ENCODE assay signal across 8 cellular contexts in genomic region chr3:112437146-112438022, GRCh38.
DNase-seq lines count a peak whose midpoint lies in the region; ATAC-seq and TF ChIP-seq lines count a peak whose summit lies in the region.

No MANE protein-coding gene starts in this region.

- H3K4me1 Mint-ChIP-seq in activated naive CD8-positive, alpha-beta T cell treated with anti-CD3 and anti-CD28 coated beads for 36 hours: peaks cover 33% of the 10 kb centered on the region

- H3K36me3 Mint-ChIP-seq in activated naive CD8-positive, alpha-beta T cell treated with anti-CD3 and anti-CD28 coated beads for 36 hours: peaks cover 44% of the 10 kb centered on the region

- ATAC-seq in right lobe of liver: peak; percentile 50 to 81 (median 73)

- no peaks in the 10 kb centered on the region for H3K4me1 ChIP-seq in right lobe of liver

- H3K27me3 ChIP-seq in right lobe of liver: no peaks in the 10 kb centered on the region
- no peaks in the 10 kb centered on the region for H3K27me3 ChIP-seq in dorsolateral prefrontal cortex

- no peak for TF ChIP-seq POLR2A in right lobe of liver (IDR thresholded peaks at IDR 0.05)

- no peak overlapping the region for H3K4me3 Mint-ChIP-seq in activated naive CD8-positive, alpha-beta T cell treated with anti-CD3 and anti-CD28 coated beads for 36 hours

- H3K27me3 Mint-ChIP-seq in activated naive CD8-positive, alpha-beta T cell treated with anti-CD3 and anti-CD28 coated beads for 36 hours: no peaks in the 10 kb centered on the region

- WGBS in right lobe of liver (ENCODE audit: insufficient coverage, low coverage, low lambda C conversion rate, missing lambda C conversion rate): 84% methylated on average over 3 of the region's 6 CpGs

- DNase-seq in AG08396 (ENCODE audit: low spot score) (peak; percentile 23), MV-4-11 (lab: John Stamatoyannopoulos, UW) (peak; percentile 53), right lobe of liver (no peak), dorsolateral prefrontal cortex (no peak), kidney glomerular epithelial cell (lab: John Stamatoyannopoulos, UW) (no peak), cerebellar nuclear complex (lab: John Stamatoyannopoulos, UW) (no peak)
- no peak for DNase-seq in activated naive CD8-positive, alpha-beta T cell treated with anti-CD3 and anti-CD28 coated beads for 36 hours

- H3K27ac ChIP-seq in right lobe of liver: no peak overlapping the region
- no peak overlapping the region for H3K27ac ChIP-seq in dorsolateral prefrontal cortex

- H3K9me3 Mint-ChIP-seq in activated naive CD8-positive, alpha-beta T cell treated with anti-CD3 and anti-CD28 coated beads for 36 hours: peaks cover 38% of the 10 kb centered on the region

- no peaks in the 10 kb centered on the region for H3K36me3 ChIP-seq in right lobe of liver

- TF ChIP-seq CTCF in GM12874 (IDR thresholded peaks at IDR 0.05; ENCODE audit: insufficient read depth, low read depth, low read length) (peak; percentile 54), right lobe of liver (IDR thresholded peaks at IDR 0.05) (peak; percentile 21 to 46 (median 30)), dorsolateral prefrontal cortex (IDR thresholded peaks at IDR 0.05 in 54 of 56, conservative IDR thresholded peaks at IDR 0.05 in 2 of 56; ENCODE audit: low read depth in 1 of 56, partially characterized antibody in 56 of 56) (peak in 3 of 56 donors; percentile 12 to 15 (median 14))

- intact Hi-C loops in right lobe of liver (cut with DNase I) (no loop called here), dorsolateral prefrontal cortex (cut with DNase I) (no loop called here)

- peak overlapping the region; percentile 45 for H3K27ac Mint-ChIP-seq in activated naive CD8-positive, alpha-beta T cell treated with anti-CD3 and anti-CD28 coated beads for 36 hours

- no peak overlapping the region for H3K4me3 ChIP-seq in right lobe of liver
- H3K4me3 ChIP-seq in dorsolateral prefrontal cortex: no peak overlapping the region

- H3K9me3 ChIP-seq in right lobe of liver: no peaks in the 10 kb centered on the region

Comparison
In these comparisons a context has a peak if more than half of its experiments do, and no peak if none do; other contexts are left out.
1. DNase-seq: peak in AG08396 (single experiment) and MV-4-11 (single experiment); none in activated naive CD8-positive, alpha-beta T cell treated with anti-CD3 and anti-CD28 coated beads for 36 hours (single experiment), right lobe of liver (0 of 3), dorsolateral prefrontal cortex (0 of 10), kidney glomerular epithelial cell (single experiment) and cerebellar nuclear complex (0 of 2).